ENCODE assay signal across 13 cellular contexts in genomic region chr12:41205070-41205715, GRCh38. TPM values are rescaled to one million over a fixed set of nuclear protein-coding genes. Genes with fewer than 3 reads are reported as not detected.
DNase-seq lines count a peak whose midpoint lies in the region; ATAC-seq, FAIRE-seq and TF ChIP-seq lines count a peak whose summit lies in the region.
"Had no signal": no experiment of that assay in that cellular context is flagged by ENCODE, and none has a peak within 500 bp of the region (broad histone marks: within the 10 kb centered on the region; RNA-seq: fewer than 3 reads in every experiment).

No MANE protein-coding gene starts in this region.

- H3K27ac ChIP-seq in GM12878 (ENCODE audit: control insufficient read depth, insufficient read depth): no peak overlapping the region

- intact Hi-C loops in GM12878 (cut with micrococcal nuclease; ENCODE audit: unreplicated experiment): no loop called here
- intact Hi-C loops in posterior cingulate gyrus (cut with DNase I): no loop called here

- POLR2A ChIA-PET in GM12878 (lab: Charles Lee): no interaction called here

- no peak for TF ChIP-seq RAD21 in GM12878 (IDR thresholded peaks at IDR 0.05; ENCODE audit: insufficient read depth, low read depth, low read length)

- H3K79me2 ChIP-seq in GM12878 (ENCODE audit: control insufficient read depth, insufficient read depth, low read length): no peaks in the 10 kb centered on the region

- TF ChIP-seq EP300 in GM12878 (IDR thresholded peaks at IDR 0.05; ENCODE audit: borderline replicate concordance in 1 of 2, control insufficient read depth in 1 of 2, low read depth in 2 of 2, low read length in 2 of 2): no peak

- no peak overlapping the region for H3K4me2 ChIP-seq in GM12878 (ENCODE audit: control insufficient read depth, insufficient read depth)

- no TSS peak for BruUV-seq in GM12878 (replicated peaks; lab: Mats Ljungman, UMichigan)

- FAIRE-seq in GM12878 (lab: Jason Lieb, UNC): no peak

- H4K20me1 ChIP-seq in GM12878 (ENCODE audit: control insufficient read depth, insufficient read depth): no peaks in the 10 kb centered on the region

- no peaks in the 10 kb centered on the region for H3K36me3 ChIP-seq in GM12878 (ENCODE audit: control insufficient read depth in 2 of 2, insufficient read depth in 2 of 2, low read length in 1 of 2)

- SMC1A ChIA-PET in GM12878 (lab: Charles Lee; ENCODE audit: uncharacterized antibody, unreplicated experiment): interaction anchor here (0.6 kb wide), 1 partner anchor 965 kb away, joined by 3 read pairs; no protein-coding TSS in a partner anchor

- H3K9me3 ChIP-seq in GM12878 (replicated peaks; ENCODE audit: control insufficient read depth, insufficient read depth, low read length): no peaks in the 10 kb centered on the region

- WGBS in GM12878 (ENCODE audit: insufficient coverage, insufficient replicate concordance, low lambda C conversion rate, missing lambda C conversion rate): 21% methylated on average over 4 of the region's 4 CpGs

- H3K4me3 ChIP-seq in GM12864 (ENCODE audit: low read depth, low read length) (peak overlapping the region; percentile 12; the same call in 1 of the 2 replicates), GM12878 (no peak overlapping the region; the same call in 1 of the 2 replicates)

- no peak for TF ChIP-seq POLR2A in GM12878 (IDR thresholded peaks at IDR 0.05; ENCODE audit: low read depth, low read length)

- H3K4me1 ChIP-seq in GM12878 (ENCODE audit: control insufficient read depth, insufficient read depth, low read length): no peaks in the 10 kb centered on the region

- CTCF ChIA-PET in GM12878 (lab: Yijun Ruan, JAX): interaction anchor here (0.5 kb wide), 1 partner anchor 1155 kb away, joined by 5 read pairs; no protein-coding TSS in a partner anchor

- peak; percentile 56 for ATAC-seq in HG03066 (IDR thresholded peaks at IDR 0.05; ENCODE audit: low read depth, unreplicated experiment)
- ATAC-seq in GM12878: 0 out of 3 replicates have a peak, but pooled peaks have one; percentile 34
- peak; percentile 87 for ATAC-seq in omental fat pad (ENCODE audit: low FRiP score)
- no peak for ATAC-seq in HG02678 (IDR thresholded peaks at IDR 0.05; ENCODE audit: unreplicated experiment)
- ATAC-seq: naive thymus-derived CD4-positive, alpha-beta T cell had no signal

- H3K27me3 ChIP-seq in GM12878 (replicated peaks in 1 of 2; ENCODE audit: control insufficient read depth in 2 of 2, insufficient read depth in 2 of 2, low read length in 1 of 2): no peaks in the 10 kb centered on the region

- RAD21 ChIA-PET in GM12878 (lab: Charles Lee; ENCODE audit: unreplicated experiment): interaction anchor here (0.8 kb wide), 1 partner anchor 11 kb away, joined by 3 read pairs; no protein-coding TSS in a partner anchor

- in situ Hi-C loops in GM12878 (cut with MboI): no loop called here

- no peak overlapping the region for H2AFZ ChIP-seq in GM12878 (ENCODE audit: control insufficient read depth, low read depth, low read length)

- TF ChIP-seq CTCF in GM12864 (IDR thresholded peaks at IDR 0.05; ENCODE audit: low read depth, low read length, missing control alignments): no peak
- no peak for TF ChIP-seq CTCF in GM12878 (IDR thresholded peaks at IDR 0.05 in 2 of 3, conservative IDR thresholded peaks at IDR 0.05 in 1 of 3; ENCODE audit: control insufficient read depth in 2 of 3, extremely low read depth in 1 of 3, insufficient read depth in 1 of 3, low read depth in 3 of 3, low read length in 3 of 3)
- no peak for TF ChIP-seq CTCF in omental fat pad (IDR thresholded peaks at IDR 0.05)

- DNase-seq in GM12864 (ENCODE audit: low read depth): no peak
- DNase-seq in GM12878 (ENCODE audit: low read depth, low spot score): no peak
- DNase-seq in omental fat pad (ENCODE audit: low spot score): no peak
- no peak for DNase-seq in stimulated activated CD4-positive, alpha-beta T cell treated with anti-CD3 and anti-CD28 coated beads, Interleukin-4, amount 100 ng/mL, for 4 hours
- no peak for DNase-seq in T-helper 1 cell
- no peak for DNase-seq in posterior cingulate gyrus
- DNase-seq: activated effector memory CD4-positive, alpha-beta T cell treated with Interleukin-2 at 50 U/mL for 16 hours; DMS 273 treated with DMSO at 0.1 percent for 48 hours; naive thymus-derived CD4-positive, alpha-beta T cell; NCI-H2081 had no signal

- no peak overlapping the region for H3K9ac ChIP-seq in GM12878 (ENCODE audit: control insufficient read depth, insufficient read depth, low read length)

TF ChIP-seq in GM12878, 131 proteins besides CTCF, POLR2A, EP300 and RAD21 (continues in another document):
- TF ChIP-seq RFX5 (IDR thresholded peaks at IDR 0.05; ENCODE audit: low read depth, low read length) (no peak), ZBED1 (IDR thresholded peaks at IDR 0.05; ENCODE audit: borderline replicate concordance) (no peak), NKRF (conservative IDR thresholded peaks at IDR 0.05) (no peak), USF1 (IDR thresholded peaks at IDR 0.05; ENCODE audit: borderline replicate concordance, extremely low read length, insufficient read depth, low read depth, low read length) (no peak), CREB1 (IDR thresholded peaks at IDR 0.05; ENCODE audit: low read depth) (no peak), HDAC6 (IDR thresholded peaks at IDR 0.05; ENCODE audit: unreplicated experiment) (no peak), MEF2A (IDR thresholded peaks at IDR 0.05; ENCODE audit: insufficient read depth, low read depth, low read length) (no peak), DPF2 (IDR thresholded peaks at IDR 0.05) (no peak), ZNF24 (IDR thresholded peaks at IDR 0.05) (no peak), PKNOX1 (IDR thresholded peaks at IDR 0.05) (no peak), IKZF1 (conservative IDR thresholded peaks at IDR 0.05) (no peak), PBX3 (IDR thresholded peaks at IDR 0.05; ENCODE audit: insufficient replicate concordance, low read depth, low read length) (no peak), KLF5 (IDR thresholded peaks at IDR 0.05; ENCODE audit: partially characterized antibody) (no peak), NR2F1 (conservative IDR thresholded peaks at IDR 0.05) (no peak), TCF12 (IDR thresholded peaks at IDR 0.05; ENCODE audit: low read depth, low read length) (no peak)

RNA-seq across cellular contexts. Expression of gene PDZRN4, which starts 17.1 kb away (rescaled TPM):
- not detected in 2 replicates for total RNA-seq in GM12878 (2013; cell fraction: nucleolus; rRNA removed)
- total RNA-seq in GM12878 (2014; rRNA removed) (not detected in 2 replicates), GM12878 (2014; rRNA removed; fragmentation: Illumina TruSeq; extraction: Trizol) (not detected in 2 replicates), GM12878 (2021) (not detected in 2 replicates), omental fat pad (1 to 10 TPM; 1.0 to 9.7 (median 4.3) TPM)
- not detected for polyA plus RNA-seq in GM12878 (2011; ENCODE audit: low read depth)
- polyA plus RNA-seq in GM12878 (2011; rRNA removed) (not detected in 2 replicates), GM12878 (2014; fragmentation: Illumina TruSeq; extraction: Trizol) (0.03 TPM in 1 of 2 replicates, not detected in the other), GM12878 (2014; fragmentation: Nextera tagmentation; extraction: Ambion mirVana) (not detected), GM12878 (2014; rRNA removed) (not detected in 2 replicates), GM12878 (2016; fragmentation: Nextera tagmentation; extraction: Ambion mirVana) (not detected)
- not detected in 2 replicates for polyA plus RNA-seq in GM12878 (2011; cell fraction: cytosol; rRNA removed)
- not detected in 2 replicates for polyA plus RNA-seq in GM12878 (2011; cell fraction: nucleus; rRNA removed)
- polyA plus RNA-seq in GM12878 (2012): not detected in 2 replicates
- polyA minus RNA-seq in GM12878 (2011; rRNA and poly(A)+ RNA removed): not detected in 2 replicates
- polyA minus RNA-seq in GM12878 (2011; cell fraction: cytosol; rRNA and poly(A)+ RNA removed): not detected in 2 replicates
- polyA minus RNA-seq in GM12878 (2011; cell fraction: nucleus; rRNA and poly(A)+ RNA removed): not detected in 2 replicates
- total RNA-seq: naive thymus-derived CD4-positive, alpha-beta T cell; T-helper 2 cell treated with Interferon-gamma antibody and Interleukin-4, amounts not matched to agents 100 ng/mL and 5 ng/mL, for 36 hours had no signal
- polyA plus RNA-seq: naive thymus-derived CD4-positive, alpha-beta T cell had no signal
